ENCODE assay signal across 27 cellular contexts in the genomic region with DNA sequence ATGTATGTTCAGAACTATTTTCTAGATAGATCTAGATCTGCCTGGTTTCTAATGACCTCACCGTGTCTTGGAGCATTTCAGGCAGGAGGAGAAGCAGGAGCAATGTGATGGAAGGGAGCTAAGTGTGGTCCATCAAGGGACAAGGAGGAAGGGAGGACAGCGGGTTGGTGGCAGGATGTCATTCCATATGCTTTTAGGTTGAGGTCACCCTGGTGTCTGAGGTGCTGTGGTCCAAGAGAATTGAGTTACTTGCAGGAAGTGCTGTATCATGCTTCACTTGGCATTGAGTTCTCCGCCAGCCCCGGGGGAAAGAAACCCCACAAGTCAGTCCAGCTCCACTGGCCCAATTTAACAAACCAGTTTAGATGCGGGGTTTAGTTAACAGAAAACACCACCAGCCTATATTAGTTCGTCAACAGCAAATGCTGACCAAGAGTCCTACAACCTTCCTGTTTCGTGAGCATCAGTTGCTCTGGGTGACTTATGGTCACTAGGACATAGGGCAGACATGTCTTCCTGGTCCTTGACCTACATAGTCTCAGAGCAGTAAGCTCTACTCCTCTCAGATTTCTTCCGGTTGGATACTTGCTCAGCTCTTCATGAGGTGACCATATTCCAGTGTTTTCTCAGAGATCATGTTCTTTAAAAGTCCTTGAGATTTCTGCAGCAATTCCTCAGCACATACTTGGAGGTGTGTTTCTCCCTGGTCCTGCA.
DNase-seq lines count a peak whose midpoint lies in the region; ATAC-seq, FAIRE-seq and TF ChIP-seq lines count a peak whose summit lies in the region.
"Had no signal": no experiment of that assay in that cellular context is flagged by ENCODE, and none has a peak within 500 bp of the region (broad histone marks: within the 10 kb centered on the region; RNA-seq: fewer than 3 reads in every experiment).

No MANE protein-coding gene starts in this region.

- no peak for TF ChIP-seq POLR2A in K562 (conservative IDR thresholded peaks at IDR 0.05)

- POLR2A ChIA-PET in K562 (lab: Yijun Ruan, JAX): interaction anchor here (0.6 to 1.4 kb wide), 3 partner anchors 11 to 100 kb away, joined by 3 to 5 read pairs (median 4); no protein-coding TSS in a partner anchor

- H3K9ac ChIP-seq in BLaER1 (no peak overlapping the region), K562 (ENCODE audit: insufficient read depth in 1 of 2, low read depth in 2 of 2, low read length in 2 of 2) (no peak overlapping the region), colonic mucosa (ENCODE audit: low read depth in 2 of 2, low read length in 2 of 2) (no peak overlapping the region)

- in situ Hi-C loops in K562 (cut with MboI): no loop called here

- no peaks in the 10 kb centered on the region for H3K27me3 ChIP-seq in BLaER1
- no peaks in the 10 kb centered on the region for H3K27me3 ChIP-seq in K562 (ENCODE audit: control insufficient read depth in 2 of 2, insufficient read depth in 2 of 2, low read length in 2 of 2)
- no peaks in the 10 kb centered on the region for H3K27me3 ChIP-seq in psoas muscle (ENCODE audit: insufficient read depth in 3 of 3, low read length in 2 of 3)
- no peaks in the 10 kb centered on the region for H3K27me3 ChIP-seq in colonic mucosa
- H3K27me3 ChIP-seq: brain microvascular endothelial cell, SJSA1, thyroid gland had no signal

- 68% methylated on average over 5 of the region's 8 CpGs for WGBS in K562 (ENCODE audit: insufficient coverage, low coverage, missing lambda C conversion rate)
- 36 to 71% (median 43%) methylated on average over 8 of the region's 8 CpGs for WGBS in psoas muscle, 3 donors

- DNase-seq in K562 (ENCODE audit: extremely low read depth in 1 of 4, low spot score in 3 of 4) (no peak), left colon (no peak), psoas muscle (no peak), colonic mucosa (no peak), cerebellar nuclear complex (lab: John Stamatoyannopoulos, UW) (no peak), posterior vena cava (ENCODE audit: low spot score) (no peak)
- DNase-seq: activated CD4-positive, alpha-beta T cell treated with anti-CD3 and anti-CD28 coated beads, Interleukin-2, amount 50 U/mL, for 48 hours; activated naive CD4-positive, alpha-beta T cell treated with Interleukin-2 at 50 U/mL for 16 hours; AML-193; brain microvascular endothelial cell; GOT3; HFFc6; NCI-H1105 treated with DMSO at 0.1 percent for 48 hours; NCI-H2029 treated with DMSO at 0.1 percent for 48 hours; NCI-H446; NCI-H774; posterior cingulate gyrus; RPMI8226; stimulated activated naive CD4-positive, alpha-beta T cell treated with Interleukin-2 at 50 U/mL for 16 hours; thyroid gland had no signal

- no peak overlapping the region for H2AFZ ChIP-seq in K562 (ENCODE audit: low read depth, low read length)

- FAIRE-seq in K562 (lab: Jason Lieb, UNC): no peak
- FAIRE-seq: A549, colon, TTC549 had no signal

- H3K9me3 ChIP-seq in BLaER1 (no peaks in the 10 kb centered on the region), K562 (replicated peaks; ENCODE audit: control insufficient read depth, insufficient read depth, low read depth, low read length) (no peaks in the 10 kb centered on the region), psoas muscle (no peaks in the 10 kb centered on the region), colonic mucosa (no peaks in the 10 kb centered on the region)
- H3K9me3 ChIP-seq: A549, SJSA1, thyroid gland had no signal

- CTCF ChIA-PET in K562 (lab: Yijun Ruan, JAX; ENCODE audit: low intra/inter-chr PET ratio): no interaction called here

- ATAC-seq in K562 (no peak; the same call in 2 of the 3 replicates), left colon (peak; percentile 70), psoas muscle (peak; percentile 80 to 84 (median 82)), GM19324 (IDR thresholded peaks at IDR 0.05; ENCODE audit: low FRiP score, unreplicated experiment) (no peak)
- ATAC-seq: A549; activated CD4-positive, CD25-positive, alpha-beta regulatory T cell treated with anti-CD3 and anti-CD28 coated beads, Interleukin-2, amount 50 U/mL, for 24 hours had no signal

- TF ChIP-seq EP300 in K562 (IDR thresholded peaks at IDR 0.05; ENCODE audit: low read length): no peak

- peaks cover 16% of the 10 kb centered on the region for H3K36me3 ChIP-seq in BLaER1
- H3K36me3 ChIP-seq in K562 (ENCODE audit: control insufficient read depth, insufficient read depth, low read length): peaks cover 5% of the 10 kb centered on the region; the same call in 1 of the 3 replicates
- peaks cover 0 to 5% of the 10 kb centered on the region in 2 donors for H3K36me3 ChIP-seq in psoas muscle (ENCODE audit: insufficient read depth in 1 of 2, low read depth in 1 of 2)
- no peaks in the 10 kb centered on the region for H3K36me3 ChIP-seq in colonic mucosa
- H3K36me3 ChIP-seq: brain microvascular endothelial cell, thyroid gland had no signal

- H3K27ac ChIP-seq in BLaER1: 0 out of 2 replicates have a peak overlapping the region, but pooled peaks have one; percentile 27
- H3K27ac ChIP-seq in K562 (ENCODE audit: extremely low read depth, low read depth, low read length): no peak overlapping the region
- peak overlapping the region; percentile 62 for H3K27ac ChIP-seq in psoas muscle
- H3K27ac ChIP-seq in colonic mucosa: no peak overlapping the region
- H3K27ac ChIP-seq: brain microvascular endothelial cell, SJSA1 had no signal

- H3K79me2 ChIP-seq in K562 (ENCODE audit: control insufficient read depth, insufficient read depth, low read length): peaks cover 26% of the 10 kb centered on the region; the same call in 2 of the 3 replicates

- intact Hi-C loops in K562 (cut with micrococcal nuclease): no loop called here
- intact Hi-C loops in left colon (cut with DNase I, micrococcal nuclease): no loop called here
- intact Hi-C loops in psoas muscle (cut with DNase I): loop anchor here in 1 of 2 donors (2.0 to 5.0 kb wide), 2 partner anchors 13 to 69 kb away; no protein-coding TSS in a partner anchor
- intact Hi-C loops in colonic mucosa (cut with DNase I): no loop called here
- intact Hi-C loops in posterior vena cava (cut with DNase I): no loop called here

- no peaks in the 10 kb centered on the region for H3K9me1 ChIP-seq in K562 (ENCODE audit: control insufficient read depth, insufficient read depth, low read length)

- TF ChIP-seq CTCF in K562 (IDR thresholded peaks at IDR 0.05 in 2 of 3, conservative IDR thresholded peaks at IDR 0.05 in 1 of 3; ENCODE audit: insufficient read depth in 2 of 3, low read depth in 1 of 3, low read length in 3 of 3) (no peak), psoas muscle (IDR thresholded peaks at IDR 0.05) (no peak), colonic mucosa (IDR thresholded peaks at IDR 0.05) (no peak)

- no peak for TF ChIP-seq RAD21 in K562 (CRISPR knock-in tag; conservative IDR thresholded peaks at IDR 0.05 in 1 of 2, IDR thresholded peaks at IDR 0.05 in 1 of 2)

- H3K4me1 ChIP-seq in BLaER1 (peaks cover 46% of the 10 kb centered on the region), K562 (replicated peaks in 1 of 2; ENCODE audit: control insufficient read depth in 2 of 2, insufficient read depth in 2 of 2, low read length in 2 of 2) (no peaks in the 10 kb centered on the region; a peak in 2 of 5 replicates), psoas muscle (peaks cover 62% of the 10 kb centered on the region), colonic mucosa (no peaks in the 10 kb centered on the region)

- H4K20me1 ChIP-seq in BLaER1 (peaks cover 85% of the 10 kb centered on the region; the same call in 1 of the 2 replicates), K562 (replicated peaks; ENCODE audit: control insufficient read depth, insufficient read depth, low read length) (0 out of 2 replicates have a peak, but pooled peaks cover 3% of the 10 kb centered on the region)

- peak overlapping the region; percentile 77 for H3K4me2 ChIP-seq in BLaER1
- H3K4me2 ChIP-seq in K562 (ENCODE audit: insufficient read depth, low read length): no peak overlapping the region
- H3K4me2 ChIP-seq: A549 had no signal

- BruUV-seq in K562 (replicated peaks; lab: Mats Ljungman, UMichigan): no TSS peak

- no peak overlapping the region for H3K4me3 ChIP-seq in BLaER1
- no peak overlapping the region for H3K4me3 ChIP-seq in K562
- H3K4me3 ChIP-seq in psoas muscle: no peak overlapping the region
- no peak overlapping the region for H3K4me3 ChIP-seq in colonic mucosa
- H3K4me3 ChIP-seq: A549, SJSA1, thyroid gland had no signal

TF ChIP-seq in K562, 482 proteins besides CTCF, POLR2A, EP300 and RAD21:
- TF ChIP-seq HNRNPUL1 (IDR thresholded peaks at IDR 0.05; ENCODE audit: low read length): no peak
- TF ChIP-seq ZNF75A (CRISPR knock-in tag; IDR thresholded peaks at IDR 0.05): no peak
- no peak for TF ChIP-seq HDAC6 (IDR thresholded peaks at IDR 0.05; ENCODE audit: low read depth, low read length)
- TF ChIP-seq, protein P1, sequence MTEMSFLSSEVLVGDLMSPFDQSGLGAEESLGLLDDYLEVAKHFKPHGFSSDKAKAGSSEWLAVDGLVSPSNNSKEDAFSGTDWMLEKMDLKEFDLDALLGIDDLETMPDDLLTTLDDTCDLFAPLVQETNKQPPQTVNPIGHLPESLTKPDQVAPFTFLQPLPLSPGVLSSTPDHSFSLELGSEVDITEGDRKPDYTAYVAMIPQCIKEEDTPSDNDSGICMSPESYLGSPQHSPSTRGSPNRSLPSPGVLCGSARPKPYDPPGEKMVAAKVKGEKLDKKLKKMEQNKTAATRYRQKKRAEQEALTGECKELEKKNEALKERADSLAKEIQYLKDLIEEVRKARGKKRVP (CRISPR knock-in tag; IDR thresholded peaks at IDR 0.05): no peak
- TF ChIP-seq NFE2 (IDR thresholded peaks at IDR 0.05; ENCODE audit: low read depth): peak; percentile 29; the same call in 1 of the 2 replicates
- no peak for TF ChIP-seq RNF2 (IDR thresholded peaks at IDR 0.05)
- TF ChIP-seq, protein P2, sequence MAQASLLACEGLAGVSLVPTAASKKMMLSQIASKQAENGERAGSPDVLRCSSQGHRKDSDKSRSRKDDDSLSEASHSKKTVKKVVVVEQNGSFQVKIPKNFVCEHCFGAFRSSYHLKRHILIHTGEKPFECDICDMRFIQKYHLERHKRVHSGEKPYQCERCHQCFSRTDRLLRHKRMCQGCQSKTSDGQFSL (CRISPR knock-in tag; IDR thresholded peaks at IDR 0.05): no peak
- TF ChIP-seq, protein P2 (tag; IDR thresholded peaks at IDR 0.05): no peak
- no peak for TF ChIP-seq ZNF3 (CRISPR knock-in tag; IDR thresholded peaks at IDR 0.05)

Comparison
In these comparisons a context has a peak if more than half of its experiments do, and no peak if none do; other contexts are left out.
1. H3K27ac ChIP-seq: peak in BLaER1 (single experiment) and psoas muscle (single experiment); none in K562 (single experiment) and colonic mucosa (single experiment).
2. ATAC-seq: peak in left colon (single experiment) and psoas muscle (4 of 4); none in K562 (single experiment) and GM19324 (single experiment).